29 cellular contexts compared by ENCODE assay signal in the genomic region with DNA sequence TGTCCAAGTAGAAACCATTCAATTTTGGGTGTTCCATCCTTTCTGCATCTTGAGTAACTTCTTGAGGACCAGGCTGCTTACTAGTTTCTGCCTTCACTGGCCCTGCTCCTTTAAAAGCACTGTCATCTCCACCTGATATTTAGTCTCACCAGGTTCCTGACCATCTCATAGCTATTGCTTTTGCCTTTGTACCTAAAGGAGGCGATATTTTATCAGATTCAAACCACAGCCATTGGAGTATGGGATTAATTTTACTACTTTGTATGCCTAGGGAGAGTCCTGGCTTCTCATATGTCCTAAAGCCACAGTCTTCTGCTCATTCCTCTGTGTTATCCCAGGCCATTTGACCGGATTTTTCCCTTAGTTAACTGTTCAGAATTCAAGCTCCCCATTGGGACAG. TPM values are rescaled to one million over a fixed set of nuclear protein-coding genes. Genes with fewer than 3 reads are reported as not detected.
DNase-seq lines count a peak whose midpoint lies in the region; ATAC-seq and TF ChIP-seq lines count a peak whose summit lies in the region.
"Had no signal": no experiment of that assay in that cellular context is flagged by ENCODE, and none has a peak within 500 bp of the region (broad histone marks: within the 10 kb centered on the region; RNA-seq: fewer than 3 reads in every experiment).

No MANE protein-coding gene starts in this region.

- no peaks in the 10 kb centered on the region for H3K4me1 Mint-ChIP-seq in HFFc6 (ENCODE audit: low read depth)
- H3K4me1 Mint-ChIP-seq: neural progenitor cell had no signal

- H3K9me3 ChIP-seq in RWPE2 (ENCODE audit: severe bottlenecking) = no peaks in the 10 kb centered on the region
- H3K9me3 ChIP-seq in HAP-1 = no peaks in the 10 kb centered on the region; the same call in 1 of the 2 replicates
- H3K9me3 ChIP-seq: psoas muscle had no signal

- H3K9me3 Mint-ChIP-seq in HFFc6 = no peaks in the 10 kb centered on the region

- H3K4me1 ChIP-seq in RWPE2 (ENCODE audit: insufficient read depth, poor library complexity, severe bottlenecking) (peaks cover 6% of the 10 kb centered on the region), HAP-1 (no peaks in the 10 kb centered on the region)
- H3K4me1 ChIP-seq: heart left ventricle, neural progenitor cell, psoas muscle had no signal

- TF ChIP-seq CTCF in GM10266 (IDR thresholded peaks at IDR 0.05; ENCODE audit: control insufficient read depth, insufficient read depth, low read depth, missing control alignments) (peak; percentile 8), HFFc6 (IDR thresholded peaks at IDR 0.05) (peak; percentile 7; the same call in 1 of the 2 replicates), RWPE2 (IDR thresholded peaks at IDR 0.05; ENCODE audit: poor library complexity, severe bottlenecking) (peak; percentile 23)

- in situ Hi-C loops in HAP-1 (cut with MboI; ENCODE audit: low sequenced_read_pairs) = no loop called here

- H3K27me3 ChIP-seq in RWPE2 (ENCODE audit: insufficient read depth, poor library complexity, severe bottlenecking) = no peaks in the 10 kb centered on the region
- H3K27me3 ChIP-seq in HAP-1 (ENCODE audit: low read depth) = no peaks in the 10 kb centered on the region
- H3K27me3 ChIP-seq: heart left ventricle, neural progenitor cell had no signal

- no peaks in the 10 kb centered on the region for H3K36me3 ChIP-seq in RWPE2 (ENCODE audit: low read depth)
- H3K36me3 ChIP-seq in HAP-1 (replicated peaks) = no peaks in the 10 kb centered on the region
- H3K36me3 ChIP-seq: heart left ventricle, neural progenitor cell had no signal

- H3K36me3 Mint-ChIP-seq in HFFc6 (ENCODE audit: low read depth) = no peaks in the 10 kb centered on the region
- H3K36me3 Mint-ChIP-seq: neural progenitor cell had no signal

- DNase-seq in GM10266 (ENCODE audit: extremely low spot score) (no peak), HFFc6 (no peak), RWPE2 (ENCODE audit: low spot score) (no peak), iPS-NIHi11 (ENCODE audit: low spot score) (peak; percentile 4), NCI-H1694 treated with DMSO at 0.1 percent for 48 hours (lab: John Stamatoyannopoulos, UW) (no peak), NOMO-1 treated with dmso at 0.1 percent for 144 hours (lab: John Stamatoyannopoulos, UW; ENCODE audit: unreplicated experiment) (no peak), HAP-1 (ENCODE audit: low spot score in 2 of 2) (no peak)
- DNase-seq: activated CD4-positive, alpha-beta T cell treated with anti-CD3 and anti-CD28 coated beads for 4 hours; activated CD8-positive, alpha-beta memory T cell treated with anti-CD3 and anti-CD28 coated beads for 24 hours; activated effector memory CD4-positive, alpha-beta T cell treated with Interleukin-2 at 50 U/mL for 16 hours; anterior cingulate cortex; Calu3; effector CD4-positive, alpha-beta T cell; EL; erythroblast; foreskin fibroblast; heart left ventricle; left cardiac atrium; NCI-H187; NCI-H2171; NCI-H510A; psoas muscle; RPMI8226; stimulated activated naive CD8-positive, alpha-beta T cell treated with anti-CD3 and anti-CD28 coated beads, Interleukin-15, Interleukin-2, amounts not matched to agents 100 U/mL and 50 U/mL, for 24 hours; T-helper 2 cell had no signal

- no peak overlapping the region for H3K27ac Mint-ChIP-seq in HFFc6
- H3K27ac Mint-ChIP-seq: activated naive CD8-positive, alpha-beta T cell; neural progenitor cell had no signal

- no peak for ATAC-seq in RWPE2 (ENCODE audit: low read depth)
- ATAC-seq in GM18870 (IDR thresholded peaks at IDR 0.05; ENCODE audit: unreplicated experiment) = no peak
- ATAC-seq: heart left ventricle; left cardiac atrium; psoas muscle; stimulated activated naive CD8-positive, alpha-beta T cell treated with anti-CD3 and anti-CD28 coated beads, Interleukin-15, Interleukin-2, amounts not matched to agents 100 U/mL and 50 U/mL, for 24 hours had no signal

- H3K27me3 Mint-ChIP-seq in HFFc6 (ENCODE audit: insufficient read depth) = no peaks in the 10 kb centered on the region
- H3K27me3 Mint-ChIP-seq: activated naive CD8-positive, alpha-beta T cell had no signal

- no peak overlapping the region for H3K27ac ChIP-seq in RWPE2 (ENCODE audit: poor library complexity, severe bottlenecking)
- H3K27ac ChIP-seq: heart left ventricle, neural progenitor cell, psoas muscle, SK-N-MC had no signal

- H3K4me3 ChIP-seq in RWPE2 (ENCODE audit: severe bottlenecking) (no peak overlapping the region), HAP-1 (no peak overlapping the region)
- H3K4me3 ChIP-seq: heart left ventricle, neural progenitor cell, psoas muscle, SK-N-MC had no signal

- no peak overlapping the region for H3K4me3 Mint-ChIP-seq in HFFc6
- H3K4me3 Mint-ChIP-seq: activated naive CD8-positive, alpha-beta T cell; neural progenitor cell had no signal

RNA-seq across cellular contexts. Expression of a gene that starts 51.8 kb away (rescaled TPM):
- 10 to 100 TPM; 13.8 to 20.1 (median 16.5) TPM for total RNA-seq in HFFc6 (2021; fragmentation: NEBNext Ultra II Directional; extraction: Animal tissue kit (Norgen Biotek cat#: 25700))
